In the genomic region with DNA sequence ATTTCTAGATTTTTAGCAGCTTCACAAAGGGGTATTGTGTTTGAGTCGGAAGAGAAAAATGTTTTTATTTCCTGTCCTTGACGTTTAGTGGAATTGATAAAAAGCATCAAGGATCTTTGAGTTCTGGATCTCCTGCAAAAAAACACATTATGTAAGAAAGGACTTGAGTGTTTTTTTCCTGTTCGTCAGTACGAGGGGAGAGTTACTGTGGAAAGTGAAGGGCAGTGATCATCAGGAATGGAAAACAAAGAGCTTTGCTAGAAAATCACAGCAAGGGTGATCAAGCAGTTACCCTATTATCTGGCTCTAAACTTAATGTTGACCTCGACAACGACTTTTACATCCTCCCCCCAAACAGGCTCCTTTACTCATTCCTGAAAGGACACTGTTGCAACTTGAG, we compare ENCODE assay signal across 14 cellular contexts. TPM values are rescaled to one million over a fixed set of nuclear protein-coding genes. Genes with fewer than 3 reads are reported as not detected.
"Had no signal": no experiment of that assay in that cellular context is flagged by ENCODE, and none has a peak within 500 bp of the region (broad histone marks: within the 10 kb centered on the region; RNA-seq: fewer than 3 reads in every experiment).

No MANE protein-coding gene starts in this region.

- H3K27me3 ChIP-seq: breast epithelium, esophagus muscularis mucosa, suprapubic skin had no signal

- H3K27me3 Mint-ChIP-seq: activated CD4-positive, alpha-beta T cell treated with anti-CD3 and anti-CD28 coated beads, Interleukin-2, amount 10 ng/mL, durations not matched to agents 24 days and 14 days; activated naive CD8-positive, alpha-beta T cell treated with anti-CD3 and anti-CD28 coated beads, Interleukin-2, amount 10 ng/mL, durations not matched to agents 7 days and 5 days; memory B cell had no signal

- H3K36me3 ChIP-seq: breast epithelium, esophagus muscularis mucosa, suprapubic skin had no signal

- ATAC-seq: naive thymus-derived CD8-positive, alpha-beta T cell; stimulated activated naive CD8-positive, alpha-beta T cell treated with anti-CD3 and anti-CD28 coated beads, Interleukin-15, Interleukin-2, amounts not matched to agents 100 U/mL and 50 U/mL, for 24 hours had no signal

- H3K4me1 Mint-ChIP-seq: activated CD4-positive, alpha-beta T cell treated with anti-CD3 and anti-CD28 coated beads, Interleukin-2, amount 10 ng/mL, durations not matched to agents 24 days and 14 days; activated naive CD8-positive, alpha-beta T cell treated with anti-CD3 and anti-CD28 coated beads, Interleukin-2, amount 10 ng/mL, durations not matched to agents 7 days and 5 days; memory B cell had no signal

- H3K27ac Mint-ChIP-seq: activated CD4-positive, alpha-beta T cell treated with anti-CD3 and anti-CD28 coated beads, Interleukin-2, amount 10 ng/mL, durations not matched to agents 24 days and 14 days; activated naive CD8-positive, alpha-beta T cell treated with anti-CD3 and anti-CD28 coated beads, Interleukin-2, amount 10 ng/mL, durations not matched to agents 7 days and 5 days; activated T-helper 1 cell treated with anti-CD3 and anti-CD28 coated beads, Interleukin-12 subunit alpha, Interleukin-12 subunit beta, Interleukin-2, Interleukin-4 antibody, amounts not matched to agents 30 ng/mL and 10 ng/mL and 1 ng/mL, durations not matched to agents 14 hours and 24 hours and 36 hours; memory B cell; naive thymus-derived CD8-positive, alpha-beta T cell had no signal

- H3K4me3 Mint-ChIP-seq: activated CD4-positive, alpha-beta T cell treated with anti-CD3 and anti-CD28 coated beads, Interleukin-2, amount 10 ng/mL, durations not matched to agents 24 days and 14 days; activated naive CD8-positive, alpha-beta T cell treated with anti-CD3 and anti-CD28 coated beads, Interleukin-2, amount 10 ng/mL, durations not matched to agents 7 days and 5 days; activated T-helper 1 cell treated with anti-CD3 and anti-CD28 coated beads, Interleukin-12 subunit alpha, Interleukin-12 subunit beta, Interleukin-2, Interleukin-4 antibody, amounts not matched to agents 30 ng/mL and 10 ng/mL and 1 ng/mL, durations not matched to agents 14 hours and 24 hours and 36 hours; memory B cell; naive thymus-derived CD8-positive, alpha-beta T cell had no signal

- H3K9me3 Mint-ChIP-seq: activated CD4-positive, alpha-beta T cell treated with anti-CD3 and anti-CD28 coated beads, Interleukin-2, amount 10 ng/mL, durations not matched to agents 24 days and 14 days; activated naive CD8-positive, alpha-beta T cell treated with anti-CD3 and anti-CD28 coated beads, Interleukin-2, amount 10 ng/mL, durations not matched to agents 7 days and 5 days; activated T-helper 1 cell treated with anti-CD3 and anti-CD28 coated beads, Interleukin-12 subunit alpha, Interleukin-12 subunit beta, Interleukin-2, Interleukin-4 antibody, amounts not matched to agents 30 ng/mL and 10 ng/mL and 1 ng/mL, durations not matched to agents 14 hours and 24 hours and 36 hours had no signal

- H3K9me3 ChIP-seq: breast epithelium, esophagus muscularis mucosa, suprapubic skin had no signal

- H3K27ac ChIP-seq: breast epithelium, esophagus muscularis mucosa, suprapubic skin had no signal

- H3K4me1 ChIP-seq: breast epithelium had no signal

- DNase-seq: activated CD4-positive, alpha-beta T cell treated with anti-CD3 and anti-CD28 coated beads, Interleukin-2, amount 10 ng/mL, durations not matched to agents 24 days and 14 days; activated CD4-positive, CD25-positive, alpha-beta regulatory T cell; activated CD8-positive, alpha-beta memory T cell treated with anti-CD3 and anti-CD28 coated beads, Interleukin-2, amount 50 U/mL, for 48 hours; activated naive CD8-positive, alpha-beta T cell treated with anti-CD3 and anti-CD28 coated beads, Interleukin-2, amount 10 ng/mL, durations not matched to agents 7 days and 5 days; aorta; naive thymus-derived CD8-positive, alpha-beta T cell; stimulated activated naive CD8-positive, alpha-beta T cell treated with anti-CD3 and anti-CD28 coated beads, Interleukin-15, Interleukin-2, amounts not matched to agents 100 U/mL and 50 U/mL, for 24 hours; SW 1271 had no signal

- H3K4me3 ChIP-seq: breast epithelium, esophagus muscularis mucosa, smooth muscle cell, suprapubic skin had no signal

- H3K36me3 Mint-ChIP-seq: activated naive CD8-positive, alpha-beta T cell treated with anti-CD3 and anti-CD28 coated beads, Interleukin-2, amount 10 ng/mL, durations not matched to agents 7 days and 5 days; memory B cell; naive thymus-derived CD8-positive, alpha-beta T cell had no signal

RNA-seq across cellular contexts. Expression of gene LIMCH1, which starts 7.3 kb away (rescaled TPM):
- total RNA-seq: activated CD4-positive, alpha-beta T cell treated with anti-CD3 and anti-CD28 coated beads, Interleukin-2, amount 10 ng/mL, durations not matched to agents 24 days and 14 days; activated naive CD8-positive, alpha-beta T cell treated with anti-CD3 and anti-CD28 coated beads, Interleukin-2, amount 10 ng/mL, durations not matched to agents 7 days and 5 days; activated T-helper 1 cell treated with anti-CD3 and anti-CD28 coated beads, Interleukin-12 subunit alpha, Interleukin-12 subunit beta, Interleukin-2, Interleukin-4 antibody, amounts not matched to agents 30 ng/mL and 10 ng/mL and 1 ng/mL, durations not matched to agents 14 hours and 24 hours and 36 hours; naive thymus-derived CD8-positive, alpha-beta T cell had no signal
- polyA plus RNA-seq: naive thymus-derived CD8-positive, alpha-beta T cell had no signal
